29 cellular contexts compared by ENCODE assay signal in the genomic region with DNA sequence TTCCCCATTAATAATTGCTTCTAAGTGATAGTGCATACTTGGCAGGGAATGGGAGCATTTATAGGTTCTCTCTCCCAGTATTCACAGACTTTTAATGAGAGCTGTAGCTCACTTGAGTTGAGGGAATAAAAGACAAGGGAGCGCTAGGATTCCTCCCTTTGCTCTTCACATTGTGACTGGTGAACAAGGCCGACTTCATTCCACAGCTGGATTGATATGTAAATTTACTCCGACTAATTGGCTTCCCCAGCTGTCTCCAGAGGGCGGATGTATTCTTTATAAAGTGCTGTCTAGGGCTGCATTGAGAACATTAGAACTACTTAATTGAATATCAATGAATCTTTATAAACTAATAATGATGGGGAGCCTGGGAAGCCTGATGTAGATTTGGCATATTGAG.
DNase-seq lines count a peak whose midpoint lies in the region; ATAC-seq lines count a peak whose summit lies in the region.
"Had no signal": no experiment of that assay in that cellular context is flagged by ENCODE, and none has a peak within 500 bp of the region (broad histone marks: within the 10 kb centered on the region; RNA-seq: fewer than 3 reads in every experiment).

No MANE protein-coding gene starts in this region.

- H3K9me3 ChIP-seq in NT2/D1 (ENCODE audit: insufficient read depth, low read length) (no peaks in the 10 kb centered on the region), iPS-18a (ENCODE audit: control insufficient read depth, low read depth, low read length) (peaks cover 13% of the 10 kb centered on the region), neuronal stem cell (replicated peaks in 1 of 2; ENCODE audit: control insufficient read depth in 2 of 2, insufficient read depth in 1 of 2, low read depth in 1 of 2, low read length in 2 of 2) (no peaks in the 10 kb centered on the region)
- H3K9me3 ChIP-seq: A549, MG63 had no signal

- DNase-seq in H7 (peak; percentile 41), NT2/D1 (ENCODE audit: low read depth, low spot score) (peak; percentile 15), neuronal stem cell (ENCODE audit: low spot score) (peak; percentile 46), putamen (ENCODE audit: low spot score) (no peak), NCI-H2227 treated with DMSO at 0.1 percent for 48 hours (lab: John Stamatoyannopoulos, UW) (no peak)
- DNase-seq: AML-193; CD4-positive, alpha-beta memory T cell; COR-L47; DMS53; GOT3; IMR-90; KG1; MG63; NCI-H1092; NCI-H146; NCI-H1930; NCI-H2107; NCI-H446; NCI-H524 treated with DMSO at 0.1 percent for 48 hours; NCI-H774; NK-92 treated with Interleukin-12 subunit alpha and Interleukin-12 subunit beta, amount 100 ng/mL, for 24 hours; SHP77; T-cell had no signal

- no peak overlapping the region for H3K14ac ChIP-seq in neuronal stem cell (ENCODE audit: low read length)

- no peaks in the 10 kb centered on the region for H3K79me1 ChIP-seq in neuronal stem cell (ENCODE audit: low read depth, low read length)

- no peaks in the 10 kb centered on the region for H3K27me3 ChIP-seq in H7 (ENCODE audit: control insufficient read depth, insufficient read depth, low read length)
- H3K27me3 ChIP-seq in NT2/D1 (ENCODE audit: insufficient read depth, insufficient read length): no peaks in the 10 kb centered on the region
- H3K27me3 ChIP-seq in iPS-18a (ENCODE audit: control insufficient read depth, insufficient read depth, low read length): no peaks in the 10 kb centered on the region
- H3K27me3 ChIP-seq in neuronal stem cell (ENCODE audit: control insufficient read depth in 3 of 3, insufficient read depth in 3 of 3, low read depth in 1 of 3, low read length in 3 of 3): peaks cover 0 to 5% (median 0%) of the 10 kb centered on the region in 3 experiments
- H3K27me3 ChIP-seq: MG63 had no signal

- no peak overlapping the region for H2BK12ac ChIP-seq in neuronal stem cell (ENCODE audit: low read length)

- no CpG with 5 or more reads among the region's 4 CpGs for WGBS in neuronal stem cell (ENCODE audit: extremely low coverage in 2 of 2, insufficient read length in 2 of 2, insufficient replicate concordance in 1 of 2), 2 donors

- no peaks in the 10 kb centered on the region for H3K36me3 ChIP-seq in H7 (replicated peaks; ENCODE audit: control insufficient read depth, insufficient read depth, low read length)
- no peaks in the 10 kb centered on the region for H3K36me3 ChIP-seq in NT2/D1 (ENCODE audit: insufficient read depth, insufficient read length, low read length)
- H3K36me3 ChIP-seq in iPS-18a (ENCODE audit: control insufficient read depth, low read depth, low read length): no peaks in the 10 kb centered on the region
- H3K36me3 ChIP-seq in neuronal stem cell (replicated peaks in 1 of 2; ENCODE audit: control insufficient read depth in 2 of 2, insufficient read depth in 2 of 2, low read length in 2 of 2): no peaks in the 10 kb centered on the region
- H3K36me3 ChIP-seq: BLaER1 treated with 17β-estradiol and CSF1 and Interleukin-3, amounts not matched to agents 10 nM and 100 nM; MG63 had no signal

- H3K4me1 ChIP-seq in NT2/D1 (ENCODE audit: insufficient read depth, insufficient read length) (no peaks in the 10 kb centered on the region), iPS-18a (ENCODE audit: control insufficient read depth, low read depth, low read length) (peaks cover 3% of the 10 kb centered on the region), neuronal stem cell (ENCODE audit: control insufficient read depth in 2 of 2, insufficient read depth in 1 of 2, low read depth in 1 of 2, low read length in 2 of 2) (peaks cover 0 to 4% of the 10 kb centered on the region in 2 donors)
- H3K4me1 ChIP-seq: A549; BLaER1 treated with 17β-estradiol and CSF1 and Interleukin-3, amounts not matched to agents 10 nM and 100 nM had no signal

- H3K4me3 ChIP-seq in H7 (ENCODE audit: insufficient read depth, low read depth, low read length) (no peak overlapping the region), NT2/D1 (ENCODE audit: insufficient read length, low read depth) (no peak overlapping the region), iPS-18a (ENCODE audit: low read length) (peak overlapping the region; percentile 15), neuronal stem cell (ENCODE audit: low read length in 2 of 2) (no peak overlapping the region)
- H3K4me3 ChIP-seq: A549; BLaER1 treated with 17β-estradiol and CSF1 and Interleukin-3, amounts not matched to agents 10 nM and 100 nM; MG63 had no signal

- H4K8ac ChIP-seq in neuronal stem cell (ENCODE audit: low read depth, low read length): no peak overlapping the region

- H3K27ac ChIP-seq in iPS-18a (ENCODE audit: low read length) (no peak overlapping the region), neuronal stem cell (replicated peaks; ENCODE audit: low read length) (peak overlapping the region; percentile 77)
- H3K27ac ChIP-seq: A549; BLaER1 treated with 17β-estradiol and CSF1 and Interleukin-3, amounts not matched to agents 10 nM and 100 nM; RWPE1 had no signal

- H2BK15ac ChIP-seq in neuronal stem cell (ENCODE audit: low read length): no peak overlapping the region

- H3K18ac ChIP-seq in neuronal stem cell (ENCODE audit: low read length): no peak overlapping the region

- H3K4me2 ChIP-seq in neuronal stem cell (ENCODE audit: insufficient read depth, low read length, poor library complexity, severe bottlenecking): no peak overlapping the region
- H3K4me2 ChIP-seq: A549; BLaER1 treated with 17β-estradiol and CSF1 and Interleukin-3, amounts not matched to agents 10 nM and 100 nM had no signal

- H2AK5ac ChIP-seq in neuronal stem cell (ENCODE audit: low read depth, low read length): no peak overlapping the region

- no peak overlapping the region for H2BK5ac ChIP-seq in neuronal stem cell (ENCODE audit: low read length)

- no peak overlapping the region for H2BK120ac ChIP-seq in neuronal stem cell (ENCODE audit: low read depth, low read length)

- no peak overlapping the region for H2AFZ ChIP-seq in neuronal stem cell (ENCODE audit: low read length)

- no peak for ATAC-seq in HG02763 (IDR thresholded peaks at IDR 0.05; ENCODE audit: unreplicated experiment)
- ATAC-seq: A549, Panc1, T-cell had no signal

- H3K4ac ChIP-seq in neuronal stem cell (ENCODE audit: low read length): no peak overlapping the region

- H3K23ac ChIP-seq in neuronal stem cell (ENCODE audit: low read depth, low read length, poor library complexity): no peak overlapping the region

- H3K9ac ChIP-seq in NT2/D1 (ENCODE audit: insufficient read length, low read depth): no peak overlapping the region
- no peak overlapping the region for H3K9ac ChIP-seq in iPS-18a (ENCODE audit: low read length)
- no peak overlapping the region for H3K9ac ChIP-seq in neuronal stem cell (ENCODE audit: low read depth, low read length, poor library complexity)
- H3K9ac ChIP-seq: BLaER1 treated with 17β-estradiol and CSF1 and Interleukin-3, amounts not matched to agents 10 nM and 100 nM had no signal

- H4K91ac ChIP-seq in neuronal stem cell (ENCODE audit: low read depth, low read length, poor library complexity): no peak overlapping the region

Comparison
In these comparisons a context has a peak if more than half of its experiments do, and no peak if none do; other contexts are left out.
1. DNase-seq: peak in H7 (single experiment), NT2/D1 (single experiment) and neuronal stem cell (single experiment); none in putamen (single experiment) and NCI-H2227 treated with DMSO at 0.1 percent for 48 hours (single experiment).